Comparison of ENCODE assay signal across 1 cellular context in the genomic region with DNA sequence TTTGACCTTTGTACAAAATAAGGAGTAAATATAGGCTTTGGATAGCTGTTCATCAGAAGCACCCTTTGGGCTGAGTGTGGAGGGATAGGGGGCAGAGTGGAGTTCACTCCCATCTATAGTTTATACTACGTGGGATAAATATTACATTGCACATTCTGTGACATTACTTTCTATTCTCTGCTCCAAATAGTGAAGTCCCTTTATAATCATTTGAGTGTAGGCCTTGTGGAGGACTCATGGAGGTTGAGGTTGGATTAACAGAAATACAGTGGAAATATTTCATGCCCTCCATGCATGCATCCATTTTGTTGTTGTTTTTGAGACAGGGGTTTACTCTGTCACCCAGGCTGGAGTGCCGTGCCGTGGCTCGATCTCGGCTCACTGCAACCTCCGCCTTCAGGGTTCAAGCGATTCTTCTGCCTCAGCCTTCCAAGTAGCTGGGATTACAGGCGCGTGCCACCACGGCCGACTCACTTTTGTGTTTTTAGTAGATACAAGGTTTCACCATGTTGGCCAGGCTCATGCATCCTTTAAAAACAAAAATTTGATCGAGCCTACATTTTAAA.
TF ChIP-seq lines count a peak whose summit lies in the region.

No MANE protein-coding gene starts in this region.

TF ChIP-seq in IMR-90, 13 proteins besides CTCF, POLR2A, EP300 and RAD21:
- TF ChIP-seq SMC3 (IDR thresholded peaks at IDR 0.05; ENCODE audit: low read depth, low read length) (no peak), RCOR1 (IDR thresholded peaks at IDR 0.05; ENCODE audit: insufficient replicate concordance, low read length) (no peak), CEBPB (IDR thresholded peaks at IDR 0.05; ENCODE audit: low read depth, low read length) (no peak), CHD1 (IDR thresholded peaks at IDR 0.05; ENCODE audit: low read depth, low read length) (no peak), MAZ (IDR thresholded peaks at IDR 0.05; ENCODE audit: borderline replicate concordance, low read depth, low read length) (no peak), MAFK (IDR thresholded peaks at IDR 0.05; ENCODE audit: low read depth, low read length) (no peak), FOS (IDR thresholded peaks at IDR 0.05; ENCODE audit: low read depth, low read length) (no peak), BHLHE40 (IDR thresholded peaks at IDR 0.05; ENCODE audit: low read depth, low read length) (no peak), RFX5 (IDR thresholded peaks at IDR 0.05; ENCODE audit: low read depth, low read length) (no peak)
- TF ChIP-seq, protein P1, sequence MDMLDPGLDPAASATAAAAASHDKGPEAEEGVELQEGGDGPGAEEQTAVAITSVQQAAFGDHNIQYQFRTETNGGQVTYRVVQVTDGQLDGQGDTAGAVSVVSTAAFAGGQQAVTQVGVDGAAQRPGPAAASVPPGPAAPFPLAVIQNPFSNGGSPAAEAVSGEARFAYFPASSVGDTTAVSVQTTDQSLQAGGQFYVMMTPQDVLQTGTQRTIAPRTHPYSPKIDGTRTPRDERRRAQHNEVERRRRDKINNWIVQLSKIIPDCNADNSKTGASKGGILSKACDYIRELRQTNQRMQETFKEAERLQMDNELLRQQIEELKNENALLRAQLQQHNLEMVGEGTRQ (IDR thresholded peaks at IDR 0.05; ENCODE audit: low read depth, low read length), result no peak
